15 cellular contexts compared by ENCODE assay signal in the genomic region with DNA sequence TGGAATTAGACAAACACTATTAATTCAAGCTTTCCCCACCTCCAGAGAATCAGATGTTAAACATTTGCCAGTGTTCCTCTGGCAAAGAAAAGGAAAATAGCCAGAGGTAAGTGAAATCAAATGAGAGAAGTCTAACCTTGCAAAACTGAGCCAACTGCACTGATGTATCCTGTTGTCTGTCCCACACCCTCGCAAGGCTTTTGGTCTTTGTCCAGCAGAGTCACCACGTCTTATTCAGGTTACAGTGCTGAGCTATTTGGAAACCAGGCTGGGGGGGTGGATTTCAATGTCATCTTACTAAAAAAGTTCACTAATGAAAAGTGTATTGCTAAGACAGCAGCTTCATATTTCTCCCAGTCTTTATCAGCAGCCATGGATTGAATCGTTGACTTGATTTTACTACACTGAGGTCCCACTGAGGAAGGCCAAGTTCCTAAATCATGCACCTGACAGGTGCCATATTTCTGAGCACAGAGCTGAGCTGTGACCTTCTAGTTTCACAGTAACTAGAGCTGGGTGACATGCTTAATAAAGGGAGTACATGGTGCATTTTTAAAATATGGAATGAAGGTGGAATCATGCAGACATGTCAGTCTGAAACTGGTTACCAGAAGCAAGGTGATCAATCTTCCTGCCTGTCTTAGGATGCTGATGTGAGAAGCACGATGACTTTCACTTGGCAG.
DNase-seq lines count a peak whose midpoint lies in the region; ATAC-seq and TF ChIP-seq lines count a peak whose summit lies in the region.
"Had no signal": no experiment of that assay in that cellular context is flagged by ENCODE, and none has a peak within 500 bp of the region (broad histone marks: within the 10 kb centered on the region; RNA-seq: fewer than 3 reads in every experiment).

No MANE protein-coding gene starts in this region.

- no peak overlapping the region for H2BK120ac ChIP-seq in mesenchymal stem cell (ENCODE audit: low read depth, low read length)

- no peaks in the 10 kb centered on the region for H3K27me3 ChIP-seq in mesenchymal stem cell (ENCODE audit: control insufficient read depth in 1 of 2, insufficient read depth in 1 of 2, low read length in 2 of 2)
- no peaks in the 10 kb centered on the region for H3K27me3 ChIP-seq in gastrocnemius medialis
- H3K27me3 ChIP-seq in aorta (ENCODE audit: control insufficient read depth in 1 of 2, insufficient read depth in 2 of 2, low read length in 1 of 2) = no peaks in the 10 kb centered on the region

- intact Hi-C loops in gastrocnemius medialis (cut with DNase I; ENCODE audit: low total_unique reads) = loop anchor here (5.0 kb wide), 1 partner anchor 35 kb away; no protein-coding TSS in a partner anchor
- intact Hi-C loops in aorta (cut with DNase I) = no loop called here

- no peak overlapping the region for H3K9ac ChIP-seq in mesenchymal stem cell (ENCODE audit: low read length)

- WGBS in mesenchymal stem cell = 90% methylated on average over 4 of the region's 4 CpGs
- 63 to 66% methylated on average over 4 of the region's 4 CpGs for WGBS in aorta, 2 donors

- DNase-seq in AG10803 (ENCODE audit: low read depth) = peak; percentile 25
- DNase-seq in M059J (ENCODE audit: low read depth) = peak; percentile 51
- DNase-seq in mesenchymal stem cell = no peak
- DNase-seq in gastrocnemius medialis = peak; percentile 56 to 76
- DNase-seq in aorta = no peak
- no peak for DNase-seq in NK-92 (lab: John Stamatoyannopoulos, UW; ENCODE audit: unreplicated experiment)
- no peak for DNase-seq in T-helper 17 cell
- DNase-seq: ACHN; CD8-positive, alpha-beta T cell; COR-L47; DMS153; DMS79 treated with DMSO at 0.1 percent for 48 hours; GOT3; H9 had no signal

- H3K4ac ChIP-seq in mesenchymal stem cell (ENCODE audit: low read depth in 1 of 2, low read length in 2 of 2) = no peak overlapping the region

- TF ChIP-seq POLR2A in gastrocnemius medialis (IDR thresholded peaks at IDR 0.05) = no peak

- no peaks in the 10 kb centered on the region for H3K4me1 Mint-ChIP-seq in T-helper 17 cell

- peak overlapping the region; percentile 37 for H2AK5ac ChIP-seq in mesenchymal stem cell (ENCODE audit: low read length, severe bottlenecking)

- H3K79me1 ChIP-seq in mesenchymal stem cell (replicated peaks; ENCODE audit: low read length, poor library complexity, severe bottlenecking) = peaks cover 1% of the 10 kb centered on the region

- no peak for TF ChIP-seq CTCF in AG10803 (conservative IDR thresholded peaks at IDR 0.05; ENCODE audit: low read length)
- no peak for TF ChIP-seq CTCF in gastrocnemius medialis (IDR thresholded peaks at IDR 0.05 in 4 of 5, conservative IDR thresholded peaks at IDR 0.05 in 1 of 5)

- in situ Hi-C loops in gastrocnemius medialis (cut with MboI; ENCODE audit: low sequenced_read_pairs in 4 of 4) = no loop called here

- peaks cover 13% of the 10 kb centered on the region for H3K4me1 ChIP-seq in mesenchymal stem cell (ENCODE audit: control insufficient read depth, insufficient read depth, low read depth, low read length)
- H3K4me1 ChIP-seq in gastrocnemius medialis = peaks cover 16 to 25% of the 10 kb centered on the region in 2 donors
- H3K4me1 ChIP-seq in aorta (ENCODE audit: control insufficient read depth in 1 of 2, insufficient read depth in 2 of 2, low read length in 2 of 2) = peaks cover 0 to 2% of the 10 kb centered on the region in 2 donors

- no peak overlapping the region for H2BK15ac ChIP-seq in mesenchymal stem cell (ENCODE audit: low read depth, poor library complexity, severe bottlenecking)

- H3K23ac ChIP-seq in mesenchymal stem cell (ENCODE audit: low read length in 2 of 2) = no peak overlapping the region

- H3K27me3 Mint-ChIP-seq in T-helper 17 cell = peaks cover 5% of the 10 kb centered on the region

- no peak overlapping the region for H3K4me2 ChIP-seq in mesenchymal stem cell (ENCODE audit: low read length, poor library complexity, severe bottlenecking)

- ATAC-seq in gastrocnemius medialis = peak; percentile 95
- no peak for ATAC-seq in aorta (ENCODE audit: low FRiP score)
- no peak for ATAC-seq in T-helper 17 cell
- ATAC-seq: CD8-positive, alpha-beta T cell had no signal

- no peak overlapping the region for H3K27ac Mint-ChIP-seq in T-helper 17 cell
- H3K27ac Mint-ChIP-seq: CD8-positive, alpha-beta T cell; H9 had no signal

- H3K14ac ChIP-seq in mesenchymal stem cell (ENCODE audit: low read length in 2 of 2) = no peak overlapping the region

- no peak overlapping the region for H3K4me3 Mint-ChIP-seq in T-helper 17 cell
- H3K4me3 Mint-ChIP-seq: CD14-positive monocyte; CD8-positive, alpha-beta T cell; H9 had no signal

- H3K9me3 ChIP-seq in mesenchymal stem cell (ENCODE audit: control insufficient read depth, low read length) (no peaks in the 10 kb centered on the region), gastrocnemius medialis (no peaks in the 10 kb centered on the region), aorta (ENCODE audit: control insufficient read depth, low read length) (no peaks in the 10 kb centered on the region), T-helper 17 cell (ENCODE audit: control insufficient read depth, low read length, poor library complexity, severe bottlenecking) (peaks cover 2% of the 10 kb centered on the region)

- no peaks in the 10 kb centered on the region for H3K36me3 Mint-ChIP-seq in T-helper 17 cell (ENCODE audit: low read depth)
- H3K36me3 Mint-ChIP-seq: CD14-positive monocyte; CD8-positive, alpha-beta T cell had no signal

- H3K27ac ChIP-seq in mesenchymal stem cell (ENCODE audit: low read length, poor library complexity, severe bottlenecking) (peak overlapping the region; percentile 25), gastrocnemius medialis (peak overlapping the region; percentile 58 to 73 (median 69)), aorta (ENCODE audit: low read depth in 1 of 2, low read length in 2 of 2) (no peak overlapping the region)

- H4K91ac ChIP-seq in mesenchymal stem cell (ENCODE audit: low read length) = no peak overlapping the region

- H3K18ac ChIP-seq in mesenchymal stem cell (ENCODE audit: low read depth in 1 of 2, low read length in 2 of 2) = no peak overlapping the region

- H3K4me3 ChIP-seq in AG10803 (ENCODE audit: low read length) (no peak overlapping the region), mesenchymal stem cell (ENCODE audit: insufficient read depth in 1 of 2, low read depth in 1 of 2, low read length in 2 of 2) (no peak overlapping the region), gastrocnemius medialis (no peak overlapping the region), aorta (ENCODE audit: low read length in 2 of 2) (no peak overlapping the region)

- no peak overlapping the region for H2BK12ac ChIP-seq in mesenchymal stem cell (ENCODE audit: low read length in 2 of 2)

- H3K36me3 ChIP-seq in mesenchymal stem cell (ENCODE audit: control insufficient read depth in 1 of 2, insufficient read depth in 2 of 2, low read depth in 1 of 2, low read length in 2 of 2) (no peaks in the 10 kb centered on the region), gastrocnemius medialis (no peaks in the 10 kb centered on the region), aorta (ENCODE audit: control insufficient read depth in 1 of 2, insufficient read depth in 2 of 2, low read length in 1 of 2) (no peaks in the 10 kb centered on the region)

- no peak overlapping the region for H2AFZ ChIP-seq in mesenchymal stem cell (ENCODE audit: low read depth, low read length)

- H4K8ac ChIP-seq in mesenchymal stem cell (ENCODE audit: low read length) = no peak overlapping the region

- H2BK5ac ChIP-seq in mesenchymal stem cell (ENCODE audit: low read depth, low read length, poor library complexity, severe bottlenecking) = no peak overlapping the region

Comparison
In these comparisons a context has a peak if more than half of its experiments do, and no peak if none do; other contexts are left out.
1. DNase-seq: peak in AG10803 (single experiment), M059J (single experiment) and gastrocnemius medialis (2 of 2); none in mesenchymal stem cell (single experiment), aorta (0 of 2), NK-92 (single experiment) and T-helper 17 cell (0 of 3).
2. H3K27ac ChIP-seq: peak in mesenchymal stem cell (single experiment) and gastrocnemius medialis (4 of 4); none in aorta (0 of 2).
3. ATAC-seq: peak in gastrocnemius medialis (2 of 2); none in aorta (single experiment) and T-helper 17 cell (single experiment).